10 cellular contexts compared by ENCODE assay signal in genomic region chr1:151401125-151401788, GRCh38. TPM values are rescaled to one million over a fixed set of nuclear protein-coding genes. Genes with fewer than 3 reads are reported as not detected.
DNase-seq lines count a peak whose midpoint lies in the region; ATAC-seq and TF ChIP-seq lines count a peak whose summit lies in the region.
"Had no signal": no experiment of that assay in that cellular context is flagged by ENCODE, and none has a peak within 500 bp of the region (broad histone marks: within the 10 kb centered on the region; RNA-seq: fewer than 3 reads in every experiment).

No MANE protein-coding gene starts in this region.

- H3K4me1 ChIP-seq in mammary epithelial cell (ENCODE audit: insufficient read depth, low read length): peaks cover 13% of the 10 kb centered on the region
- peaks cover 10 to 22% (median 15%) of the 10 kb centered on the region in 4 donors for H3K4me1 ChIP-seq in upper lobe of left lung

- WGBS in mammary epithelial cell (ENCODE audit: low coverage, missing lambda C conversion rate): 83% methylated on average over 12 of the region's 13 CpGs
- 92 to 95% methylated on average over 13 of the region's 13 CpGs for WGBS in upper lobe of left lung, 2 donors

- no TSS peak for BruUV-seq in mammary epithelial cell (replicated peaks; lab: Mats Ljungman, UMichigan)

- H3K9me3 ChIP-seq in mammary epithelial cell (replicated peaks; ENCODE audit: insufficient read depth, low read length) (no peaks in the 10 kb centered on the region), upper lobe of left lung (no peaks in the 10 kb centered on the region)

- H3K36me3 ChIP-seq in mammary epithelial cell (ENCODE audit: insufficient read depth, low read length) (peaks cover 28% of the 10 kb centered on the region), upper lobe of left lung (peaks cover 23 to 57% (median 43%) of the 10 kb centered on the region in 4 donors)

- CTCF ChIA-PET in mammary epithelial cell (lab: Charles Lee; ENCODE audit: low non-redundant PET): no interaction called here

- no peak for TF ChIP-seq EP300 in upper lobe of left lung (IDR thresholded peaks at IDR 0.05)

- TF ChIP-seq CTCF in NB4 (IDR thresholded peaks at IDR 0.05; ENCODE audit: low read depth, low read length): no peak
- no peak for TF ChIP-seq CTCF in mammary epithelial cell (conservative IDR thresholded peaks at IDR 0.05 in 1 of 2, IDR thresholded peaks at IDR 0.05 in 1 of 2; ENCODE audit: extremely low read depth in 1 of 2, insufficient read depth in 1 of 2, low read depth in 1 of 2, low read length in 2 of 2)
- no peak for TF ChIP-seq CTCF in osteocyte (IDR thresholded peaks at IDR 0.05)
- no peak for TF ChIP-seq CTCF in upper lobe of left lung (IDR thresholded peaks at IDR 0.05)

- H3K27me3 Mint-ChIP-seq in osteocyte (ENCODE audit: unreplicated experiment): no peaks in the 10 kb centered on the region

- H4K20me1 ChIP-seq in mammary epithelial cell (ENCODE audit: insufficient read depth, low read length): no peaks in the 10 kb centered on the region

- H3K27ac Mint-ChIP-seq in osteocyte (ENCODE audit: unreplicated experiment): peak overlapping the region; percentile 99

- peaks cover 27% of the 10 kb centered on the region for H3K79me2 ChIP-seq in mammary epithelial cell (ENCODE audit: insufficient read depth, low read length)

- no peaks in the 10 kb centered on the region for H3K9me3 Mint-ChIP-seq in osteocyte (ENCODE audit: unreplicated experiment)
- H3K9me3 Mint-ChIP-seq: dendritic cell treated with granulocyte-macrophage colony-stimulating factor and Interleukin-4, amounts not matched to agents 40 ng/mL and 50 ng/mL, for 4 days had no signal

- dilution Hi-C loops in mammary epithelial cell (cut with HindIII; ENCODE audit: low sequenced_read_pairs): loop anchor here (10.0 kb wide), 1 partner anchor 46 kb away; no protein-coding TSS in a partner anchor

- H3K9ac ChIP-seq in mammary epithelial cell (ENCODE audit: insufficient read depth, low read length): no peak overlapping the region

- H3K4me3 ChIP-seq in NB4 (ENCODE audit: low read depth, low read length) (peak overlapping the region; percentile 96), mammary epithelial cell (replicated peaks in 1 of 3; ENCODE audit: insufficient read depth in 1 of 3, low read depth in 2 of 3, low read length in 3 of 3) (no peak overlapping the region), upper lobe of left lung (no peak overlapping the region)

- H3K4me1 Mint-ChIP-seq in osteocyte (ENCODE audit: unreplicated experiment): peaks cover 18% of the 10 kb centered on the region

- in situ Hi-C loops in mammary epithelial cell (cut with MboI; ENCODE audit: low sequenced_read_pairs in 2 of 2): no loop called here

- ATAC-seq in upper lobe of left lung (ENCODE audit: low FRiP score in 2 of 2): no peak

- peak overlapping the region; percentile 67 for H3K4me2 ChIP-seq in mammary epithelial cell (ENCODE audit: insufficient read depth, low read depth, low read length)

- DNase-seq in EH (ENCODE audit: low read depth): peak; percentile 35
- no peak for DNase-seq in NB4 (ENCODE audit: low read depth)
- peak; percentile 24 for DNase-seq in mammary epithelial cell
- DNase-seq in osteocyte (ENCODE audit: extremely low spot score, unreplicated experiment): no peak
- no peak for DNase-seq in upper lobe of left lung
- no peak for DNase-seq in NCI-H146 treated with DMSO at 0.1 percent for 48 hours (lab: John Stamatoyannopoulos, UW; ENCODE audit: unreplicated experiment)
- no peak for DNase-seq in NCI-H1092 (lab: John Stamatoyannopoulos, UW)
- DNase-seq: GOT3, NCI-H748 treated with DMSO at 0.1 percent for 48 hours had no signal

- intact Hi-C loops in mammary epithelial cell (cut with micrococcal nuclease): no loop called here

- peaks cover 43% of the 10 kb centered on the region for H3K36me3 Mint-ChIP-seq in osteocyte (ENCODE audit: unreplicated experiment)

- H2AFZ ChIP-seq in mammary epithelial cell (ENCODE audit: low read depth, low read length): no peak overlapping the region

- no peak for TF ChIP-seq POLR2A in NB4 (IDR thresholded peaks at IDR 0.05; ENCODE audit: extremely low read depth, insufficient read length)
- TF ChIP-seq POLR2A in upper lobe of left lung (IDR thresholded peaks at IDR 0.05): no peak

- no peak overlapping the region for H3K27ac ChIP-seq in mammary epithelial cell (ENCODE audit: insufficient read depth, low read depth, low read length)
- no peak overlapping the region for H3K27ac ChIP-seq in upper lobe of left lung

- H3K27me3 ChIP-seq in mammary epithelial cell (ENCODE audit: insufficient read depth, low read length): no peaks in the 10 kb centered on the region
- H3K27me3 ChIP-seq in upper lobe of left lung: no peaks in the 10 kb centered on the region

- peak overlapping the region; percentile 89 for H3K4me3 Mint-ChIP-seq in osteocyte (ENCODE audit: unreplicated experiment)

RNA-seq across cellular contexts. Expression of gene PSMB4, which starts 1.9 kb away (rescaled TPM):
- 100 to 1,000 TPM; 239 to 352 TPM for total RNA-seq in mammary epithelial cell
- polyA plus RNA-seq in mammary epithelial cell: 412 TPM
- 418 TPM for polyA minus RNA-seq in mammary epithelial cell
- 272 and 280 TPM in 2 replicates for total RNA-seq in osteocyte
- 100 to 1,000 TPM; 127 to 216 (median 179) TPM for total RNA-seq in upper lobe of left lung

RNA-seq across cellular contexts. Expression of gene SELENBP1, which starts 28.8 kb away (rescaled TPM):
- total RNA-seq in mammary epithelial cell (1 to 10 TPM in 1 of 2 donors, not detected in 1; 2.8 TPM), osteocyte (8.1 and 10.2 TPM in 2 replicates), upper lobe of left lung (100 to 1,000 TPM; 241 to 804 (median 431) TPM)
- not detected for polyA plus RNA-seq in mammary epithelial cell
- not detected for polyA minus RNA-seq in mammary epithelial cell

RNA-seq across cellular contexts. Expression of gene RFX5, which starts 54.2 kb away (rescaled TPM):
- 10 to 100 TPM; 45.5 to 45.9 TPM for total RNA-seq in mammary epithelial cell
- 28.5 TPM for polyA plus RNA-seq in mammary epithelial cell
- 33.7 TPM for polyA minus RNA-seq in mammary epithelial cell
- 36.7 and 37.9 TPM in 2 replicates for total RNA-seq in osteocyte
- 10 to 100 TPM; 31.5 to 55.5 (median 43.2) TPM for total RNA-seq in upper lobe of left lung

RNA-seq across cellular contexts. Expression of gene POGZ, which starts 58.0 kb away (rescaled TPM):
- total RNA-seq in mammary epithelial cell (10 to 100 TPM; 28.0 to 48.1 TPM), osteocyte (105 and 107 TPM in 2 replicates), upper lobe of left lung (100 to 1,000 TPM in 1 of 6 donors, 10 to 100 TPM in 5; 34.2 to 148 (median 67.9) TPM)
- polyA plus RNA-seq in mammary epithelial cell: 18.2 TPM
- 41.7 TPM for polyA minus RNA-seq in mammary epithelial cell

Comparison
In these comparisons a context has a peak if more than half of its experiments do, and no peak if none do; other contexts are left out.
1. DNase-seq: peak in EH (single experiment) and mammary epithelial cell (single experiment); none in NB4 (single experiment), osteocyte (single experiment), upper lobe of left lung (0 of 2), NCI-H146 treated with DMSO at 0.1 percent for 48 hours (single experiment) and NCI-H1092 (single experiment).
2. RNA of gene SELENBP1, which starts 28.8 kb away (total RNA-seq): 241 to 804 TPM in upper lobe of left lung; 8.1 to 10.2 TPM in osteocyte and 2.8 TPM in mammary epithelial cell; every median in the first group is over 10 times any median in the second.